ENCODE assay signal across 15 cellular contexts in the genomic region with DNA sequence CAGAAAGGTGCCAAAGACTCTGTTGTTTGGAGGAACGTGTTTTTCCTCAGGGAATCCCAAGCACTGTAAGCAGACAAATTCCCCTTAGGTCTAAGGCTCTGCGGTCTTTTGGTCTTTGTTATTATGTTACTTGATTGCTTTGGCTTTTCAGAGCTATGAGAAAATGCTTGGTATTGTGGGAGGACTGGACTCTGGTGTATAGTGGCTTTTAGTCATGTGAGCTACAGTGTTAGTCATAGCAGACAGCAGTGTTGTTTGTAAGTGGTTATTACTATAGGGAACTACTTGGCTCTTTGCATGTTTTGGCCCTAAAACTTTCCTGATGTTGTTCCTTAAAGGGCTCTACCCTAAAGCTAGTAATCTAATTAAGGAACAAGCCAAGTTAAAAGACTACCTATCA.
DNase-seq lines count a peak whose midpoint lies in the region; TF ChIP-seq lines count a peak whose summit lies in the region.
"Had no signal": no experiment of that assay in that cellular context is flagged by ENCODE, and none has a peak within 500 bp of the region (broad histone marks: within the 10 kb centered on the region; RNA-seq: fewer than 3 reads in every experiment).

No MANE protein-coding gene starts in this region.

- DNase-seq in HCEC 1CT, result peak; percentile 70
- peak; percentile 22 to 30 for DNase-seq in Kasumi-1 (lab: John Stamatoyannopoulos, UW)
- peak; percentile 80 for DNase-seq in choroid plexus epithelial cell (ENCODE audit: low read depth)
- DNase-seq in smooth muscle cell (lab: John Stamatoyannopoulos, UW; ENCODE audit: unreplicated experiment), result no peak
- DNase-seq in esophagus muscularis mucosa (ENCODE audit: extremely low spot score), result no peak
- DNase-seq in activated CD4-positive, alpha-beta T cell treated with anti-CD3 and anti-CD28 coated beads for 4 hours, result no peak
- no peak for DNase-seq in mesenteric fat pad (ENCODE audit: low spot score)
- DNase-seq: dermis blood vessel endothelial cell, left lung, NCI-H187, NCI-H82, SJCRH30, spleen, testis had no signal

- TF ChIP-seq EP300 in esophagus muscularis mucosa (IDR thresholded peaks at IDR 0.05), result no peak

- intact Hi-C loops in esophagus muscularis mucosa (cut with DNase I), result no loop called here

- 37% methylated on average over 2 of the region's 2 CpGs for WGBS in smooth muscle cell (ENCODE audit: low lambda C conversion rate)
- whole genome bisulfite sequencing in esophagus muscularis mucosa, result 81% methylated on average over 2 of the region's 2 CpGs

- peak overlapping the region; percentile 48 for H3K9ac ChIP-seq in smooth muscle cell (ENCODE audit: low read depth)
- H3K9ac ChIP-seq: neural progenitor cell had no signal

- peak overlapping the region; percentile 85 for H3K27ac ChIP-seq in smooth muscle cell (ENCODE audit: low read depth)
- no peak overlapping the region for H3K27ac ChIP-seq in esophagus muscularis mucosa (replicated peaks in 1 of 4)
- H3K27ac ChIP-seq: left lung, neural progenitor cell, SJCRH30, spleen, testis had no signal

- no peak overlapping the region for H3K4me3 ChIP-seq in choroid plexus epithelial cell (ENCODE audit: low read depth, low read length)
- H3K4me3 ChIP-seq in smooth muscle cell, result no peak overlapping the region
- H3K4me3 ChIP-seq in esophagus muscularis mucosa, result no peak overlapping the region
- H3K4me3 ChIP-seq: left lung, neural progenitor cell, SJCRH30, spleen, testis had no signal

- no peak overlapping the region for H2AFZ ChIP-seq in smooth muscle cell (ENCODE audit: low read depth)
- H2AFZ ChIP-seq: neural progenitor cell had no signal

- no peaks in the 10 kb centered on the region for H3K27me3 ChIP-seq in smooth muscle cell (ENCODE audit: low read depth)
- H3K27me3 ChIP-seq in esophagus muscularis mucosa, result no peaks in the 10 kb centered on the region
- H3K27me3 ChIP-seq: left lung, SJCRH30, spleen, testis had no signal

- H3K36me3 ChIP-seq in smooth muscle cell (ENCODE audit: low read depth) (no peaks in the 10 kb centered on the region), esophagus muscularis mucosa (no peaks in the 10 kb centered on the region)
- H3K36me3 ChIP-seq: left lung, neural progenitor cell, SJCRH30, spleen had no signal

- no peak for TF ChIP-seq POLR2A in esophagus muscularis mucosa (IDR thresholded peaks at IDR 0.05; ENCODE audit: low read depth)

- H3F3A ChIP-seq in smooth muscle cell (ENCODE audit: low read depth), result no peaks in the 10 kb centered on the region

- no peaks in the 10 kb centered on the region for H3K4me1 ChIP-seq in smooth muscle cell (ENCODE audit: low read depth)
- peaks cover 0 to 2% (median 0%) of the 10 kb centered on the region in 4 donors for H3K4me1 ChIP-seq in esophagus muscularis mucosa
- H3K4me1 ChIP-seq: left lung, neural progenitor cell, SJCRH30, spleen, testis had no signal

- no peaks in the 10 kb centered on the region for H3K79me2 ChIP-seq in smooth muscle cell (ENCODE audit: low read depth)

- H3K4me2 ChIP-seq in smooth muscle cell, result no peak overlapping the region
- H3K4me2 ChIP-seq: neural progenitor cell had no signal

- TF ChIP-seq CTCF in choroid plexus epithelial cell (conservative IDR thresholded peaks at IDR 0.05; ENCODE audit: low read depth, low read length) (no peak), smooth muscle cell (IDR thresholded peaks at IDR 0.05; ENCODE audit: borderline replicate concordance, insufficient read depth, poor library complexity, severe bottlenecking) (no peak), esophagus muscularis mucosa (IDR thresholded peaks at IDR 0.05) (no peak)

- H3K9me3 ChIP-seq in smooth muscle cell (replicated peaks; ENCODE audit: low read depth) (no peaks in the 10 kb centered on the region), esophagus muscularis mucosa (no peaks in the 10 kb centered on the region)
- H3K9me3 ChIP-seq: SJCRH30, testis had no signal

- no peaks in the 10 kb centered on the region for H4K20me1 ChIP-seq in smooth muscle cell (ENCODE audit: low read depth)

Comparison
In these comparisons a context has a peak if more than half of its experiments do, and no peak if none do; other contexts are left out.
1. DNase-seq: peak in HCEC 1CT (single experiment), Kasumi-1 (2 of 2) and choroid plexus epithelial cell (single experiment); none in smooth muscle cell (single experiment), esophagus muscularis mucosa (single experiment), activated CD4-positive, alpha-beta T cell treated with anti-CD3 and anti-CD28 coated beads for 4 hours (0 of 2) and mesenteric fat pad (single experiment).